ENCODE assay signal across 13 cellular contexts in the genomic region with DNA sequence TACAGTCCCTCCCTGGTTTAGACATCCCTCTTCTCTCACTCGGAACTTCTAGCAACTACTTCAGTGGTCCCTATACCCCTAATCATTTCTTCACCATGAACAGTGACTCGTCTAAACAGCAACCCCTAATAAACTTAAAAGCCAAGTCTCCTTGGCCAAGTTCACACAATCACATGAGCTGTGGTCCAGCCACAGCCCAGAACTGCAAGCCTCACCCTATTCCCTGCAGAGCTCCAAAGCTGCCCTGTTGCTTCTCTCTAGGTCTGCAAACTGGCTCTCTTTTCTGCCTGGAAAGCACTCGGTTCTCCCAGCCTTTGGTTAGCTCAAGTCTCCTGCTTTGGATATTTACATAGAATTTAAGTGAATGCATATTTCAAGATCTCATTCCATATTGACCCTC.
A peak's percentile ranks its signal among the peaks of the same experiment; 100 is the strongest.
DNase-seq lines count a peak whose midpoint lies in the region; ATAC-seq lines count a peak whose summit lies in the region.
"Had no signal": no experiment of that assay in that cellular context is flagged by ENCODE, and none has a peak within 500 bp of the region (broad histone marks: within the 10 kb centered on the region; RNA-seq: fewer than 3 reads in every experiment).

No MANE protein-coding gene starts in this region.

- DNase-seq in astrocyte of the hippocampus (ENCODE audit: low read depth, low spot score): peak; percentile 37
- no peak for DNase-seq in Right ventricle myocardium superior
- peak; percentile 57 for DNase-seq in myocyte (ENCODE audit: low read depth)
- DNase-seq in aorta: no peak
- DNase-seq in UCSD-AML1 (lab: John Stamatoyannopoulos, UW; ENCODE audit: unreplicated experiment): no peak
- DNase-seq in stimulated activated CD4-positive, alpha-beta T cell treated with anti-CD3 and anti-CD28 coated beads, Interleukin-15, amount 100 ng/mL, for 24 hours: no peak
- no peak for DNase-seq in NCI-H774 (lab: John Stamatoyannopoulos, UW)
- DNase-seq: ACHN; CD8-positive, alpha-beta memory T cell; GOT3; NCI-H1048; NCI-H345; PC-3 had no signal

- intact Hi-C loops in Right ventricle myocardium superior (cut with DNase I) (no loop called here), aorta (cut with DNase I) (no loop called here)

- WGBS in aorta, 2 donors: 39 to 53% methylated on average over 3 of the region's 3 CpGs

- no peak overlapping the region for H3K27ac ChIP-seq in aorta (ENCODE audit: low read depth in 1 of 2, low read length in 2 of 2)

- no peaks in the 10 kb centered on the region for H3K36me3 ChIP-seq in aorta (ENCODE audit: control insufficient read depth in 1 of 2, insufficient read depth in 2 of 2, low read length in 1 of 2)

- H3K27me3 ChIP-seq in aorta (ENCODE audit: control insufficient read depth in 1 of 2, insufficient read depth in 2 of 2, low read length in 1 of 2): no peaks in the 10 kb centered on the region

- peaks cover 0 to 20% of the 10 kb centered on the region in 2 donors for H3K4me1 ChIP-seq in aorta (ENCODE audit: control insufficient read depth in 1 of 2, insufficient read depth in 2 of 2, low read length in 2 of 2)

- peak; percentile 59 for ATAC-seq in Right ventricle myocardium superior (ENCODE audit: poor library complexity)
- ATAC-seq in aorta (ENCODE audit: low FRiP score): peak; percentile 71
- ATAC-seq: PC-3 had no signal

- H3K4me3 ChIP-seq in aorta (ENCODE audit: low read length in 2 of 2): no peak overlapping the region

- no peaks in the 10 kb centered on the region for H3K9me3 ChIP-seq in aorta (ENCODE audit: control insufficient read depth, low read length)

Comparison
In these comparisons a context has a peak if more than half of its experiments do, and no peak if none do; other contexts are left out.
1. DNase-seq: peak in astrocyte of the hippocampus (single experiment) and myocyte (single experiment); none in Right ventricle myocardium superior (single experiment), aorta (0 of 2), UCSD-AML1 (single experiment), stimulated activated CD4-positive, alpha-beta T cell treated with anti-CD3 and anti-CD28 coated beads, Interleukin-15, amount 100 ng/mL, for 24 hours (single experiment) and NCI-H774 (single experiment).